Comparison of ENCODE assay signal across 1 cellular context in genomic region chr19:947707-948533, GRCh38.
TF ChIP-seq lines count a peak whose summit lies in the region.

No MANE protein-coding gene starts in this region.

TF ChIP-seq in GM12878, 131 proteins besides CTCF, POLR2A, EP300 and RAD21 (continues in another document):
- no peak for TF ChIP-seq HCFC1 (IDR thresholded peaks at IDR 0.05; ENCODE audit: low read length)
- peak; percentile 48; the same call in 1 of the 2 replicates for TF ChIP-seq PKNOX1 (IDR thresholded peaks at IDR 0.05)
- peak in 1 of 2 experiments; percentile 82; a peak in 2 of 4 replicates for TF ChIP-seq ETV6 (conservative IDR thresholded peaks at IDR 0.05 in 1 of 2, IDR thresholded peaks at IDR 0.05 in 1 of 2; ENCODE audit: borderline replicate concordance in 1 of 2, low read depth in 1 of 2)
- TF ChIP-seq LARP7 (IDR thresholded peaks at IDR 0.05), result peak; percentile 59
- peak; percentile 88 for TF ChIP-seq POU2F2 (IDR thresholded peaks at IDR 0.05; ENCODE audit: borderline replicate concordance, low read depth, low read length)
- TF ChIP-seq NRF1 (conservative IDR thresholded peaks at IDR 0.05; ENCODE audit: low read depth, low read length), result no peak
- no peak for TF ChIP-seq RBBP5 (conservative IDR thresholded peaks at IDR 0.05)
- no peak; the same call in 1 of the 2 replicates for TF ChIP-seq TARDBP (IDR thresholded peaks at IDR 0.05; ENCODE audit: borderline replicate concordance)
- no peak for TF ChIP-seq ZNF592 (IDR thresholded peaks at IDR 0.05)
- no peak for TF ChIP-seq SUPT20H (IDR thresholded peaks at IDR 0.05; ENCODE audit: borderline replicate concordance, control insufficient read depth, low read depth, low read length)
- TF ChIP-seq GABPA (IDR thresholded peaks at IDR 0.05; ENCODE audit: low read depth), result no peak
- TF ChIP-seq SMC3 (IDR thresholded peaks at IDR 0.05; ENCODE audit: borderline replicate concordance, low read length), result no peak
- peak; percentile 90 for TF ChIP-seq CREM (IDR thresholded peaks at IDR 0.05; ENCODE audit: low read depth)
- TF ChIP-seq EGR1 (IDR thresholded peaks at IDR 0.05; ENCODE audit: borderline replicate concordance in 1 of 2, low read depth in 2 of 2, low read length in 2 of 2), result peak in 1 of 2 experiments; percentile 50; a peak in 2 of 3 replicates
- TF ChIP-seq ZNF622 (IDR thresholded peaks at IDR 0.05), result no peak
- TF ChIP-seq ASH2L (IDR thresholded peaks at IDR 0.05; ENCODE audit: borderline replicate concordance, low read depth), result no peak
- TF ChIP-seq SIX5 (IDR thresholded peaks at IDR 0.05; ENCODE audit: low read depth, low read length, severe bottlenecking), result no peak
- TF ChIP-seq PAX5 (IDR thresholded peaks at IDR 0.05; ENCODE audit: borderline replicate concordance, low read depth, low read length), result peak; percentile 92
- TF ChIP-seq ZNF24 (IDR thresholded peaks at IDR 0.05), result no peak
- TF ChIP-seq YBX1 (IDR thresholded peaks at IDR 0.05), result no peak
- TF ChIP-seq, protein P1, sequence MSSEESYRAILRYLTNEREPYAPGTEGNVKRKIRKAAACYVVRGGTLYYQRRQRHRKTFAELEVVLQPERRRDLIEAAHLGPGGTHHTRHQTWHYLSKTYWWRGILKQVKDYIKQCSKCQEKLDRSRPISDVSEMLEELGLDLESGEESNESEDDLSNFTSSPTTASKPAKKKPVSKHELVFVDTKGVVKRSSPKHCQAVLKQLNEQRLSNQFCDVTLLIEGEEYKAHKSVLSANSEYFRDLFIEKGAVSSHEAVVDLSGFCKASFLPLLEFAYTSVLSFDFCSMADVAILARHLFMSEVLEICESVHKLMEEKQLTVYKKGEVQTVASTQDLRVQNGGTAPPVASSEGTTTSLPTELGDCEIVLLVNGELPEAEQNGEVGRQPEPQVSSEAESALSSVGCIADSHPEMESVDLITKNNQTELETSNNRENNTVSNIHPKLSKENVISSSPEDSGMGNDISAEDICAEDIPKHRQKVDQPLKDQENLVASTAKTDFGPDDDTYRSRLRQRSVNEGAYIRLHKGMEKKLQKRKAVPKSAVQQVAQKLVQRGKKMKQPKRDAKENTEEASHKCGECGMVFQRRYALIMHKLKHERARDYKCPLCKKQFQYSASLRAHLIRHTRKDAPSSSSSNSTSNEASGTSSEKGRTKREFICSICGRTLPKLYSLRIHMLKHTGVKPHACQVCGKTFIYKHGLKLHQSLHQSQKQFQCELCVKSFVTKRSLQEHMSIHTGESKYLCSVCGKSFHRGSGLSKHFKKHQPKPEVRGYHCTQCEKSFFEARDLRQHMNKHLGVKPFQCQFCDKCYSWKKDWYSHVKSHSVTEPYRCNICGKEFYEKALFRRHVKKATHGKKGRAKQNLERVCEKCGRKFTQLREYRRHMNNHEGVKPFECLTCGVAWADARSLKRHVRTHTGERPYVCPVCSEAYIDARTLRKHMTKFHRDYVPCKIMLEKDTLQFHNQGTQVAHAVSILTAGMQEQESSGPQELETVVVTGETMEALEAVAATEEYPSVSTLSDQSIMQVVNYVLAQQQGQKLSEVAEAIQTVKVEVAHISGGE (CRISPR knock-in tag; IDR thresholded peaks at IDR 0.05), result no peak
- peak; percentile 45; the same call in 1 of the 2 replicates for TF ChIP-seq POLR2AphosphoS5 (IDR thresholded peaks at IDR 0.05; ENCODE audit: low read length)
- TF ChIP-seq, protein P2, sequence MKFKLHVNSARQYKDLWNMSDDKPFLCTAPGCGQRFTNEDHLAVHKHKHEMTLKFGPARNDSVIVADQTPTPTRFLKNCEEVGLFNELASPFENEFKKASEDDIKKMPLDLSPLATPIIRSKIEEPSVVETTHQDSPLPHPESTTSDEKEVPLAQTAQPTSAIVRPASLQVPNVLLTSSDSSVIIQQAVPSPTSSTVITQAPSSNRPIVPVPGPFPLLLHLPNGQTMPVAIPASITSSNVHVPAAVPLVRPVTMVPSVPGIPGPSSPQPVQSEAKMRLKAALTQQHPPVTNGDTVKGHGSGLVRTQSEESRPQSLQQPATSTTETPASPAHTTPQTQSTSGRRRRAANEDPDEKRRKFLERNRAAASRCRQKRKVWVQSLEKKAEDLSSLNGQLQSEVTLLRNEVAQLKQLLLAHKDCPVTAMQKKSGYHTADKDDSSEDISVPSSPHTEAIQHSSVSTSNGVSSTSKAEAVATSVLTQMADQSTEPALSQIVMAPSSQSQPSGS (IDR thresholded peaks at IDR 0.05; ENCODE audit: low read length), result peak; percentile 82
- TF ChIP-seq MEF2A (IDR thresholded peaks at IDR 0.05; ENCODE audit: insufficient read depth, low read depth, low read length), result peak; percentile 88
- no peak for TF ChIP-seq WRNIP1 (IDR thresholded peaks at IDR 0.05; ENCODE audit: borderline replicate concordance, low read depth, low read length)
- TF ChIP-seq STAT3 (IDR thresholded peaks at IDR 0.05; ENCODE audit: low read depth, low read length), result no peak
- TF ChIP-seq NR2F1 (conservative IDR thresholded peaks at IDR 0.05), result peak; percentile 98
- TF ChIP-seq CUX1 (IDR thresholded peaks at IDR 0.05; ENCODE audit: insufficient replicate concordance, low read depth, low read length), result no peak
- TF ChIP-seq, protein P3, sequence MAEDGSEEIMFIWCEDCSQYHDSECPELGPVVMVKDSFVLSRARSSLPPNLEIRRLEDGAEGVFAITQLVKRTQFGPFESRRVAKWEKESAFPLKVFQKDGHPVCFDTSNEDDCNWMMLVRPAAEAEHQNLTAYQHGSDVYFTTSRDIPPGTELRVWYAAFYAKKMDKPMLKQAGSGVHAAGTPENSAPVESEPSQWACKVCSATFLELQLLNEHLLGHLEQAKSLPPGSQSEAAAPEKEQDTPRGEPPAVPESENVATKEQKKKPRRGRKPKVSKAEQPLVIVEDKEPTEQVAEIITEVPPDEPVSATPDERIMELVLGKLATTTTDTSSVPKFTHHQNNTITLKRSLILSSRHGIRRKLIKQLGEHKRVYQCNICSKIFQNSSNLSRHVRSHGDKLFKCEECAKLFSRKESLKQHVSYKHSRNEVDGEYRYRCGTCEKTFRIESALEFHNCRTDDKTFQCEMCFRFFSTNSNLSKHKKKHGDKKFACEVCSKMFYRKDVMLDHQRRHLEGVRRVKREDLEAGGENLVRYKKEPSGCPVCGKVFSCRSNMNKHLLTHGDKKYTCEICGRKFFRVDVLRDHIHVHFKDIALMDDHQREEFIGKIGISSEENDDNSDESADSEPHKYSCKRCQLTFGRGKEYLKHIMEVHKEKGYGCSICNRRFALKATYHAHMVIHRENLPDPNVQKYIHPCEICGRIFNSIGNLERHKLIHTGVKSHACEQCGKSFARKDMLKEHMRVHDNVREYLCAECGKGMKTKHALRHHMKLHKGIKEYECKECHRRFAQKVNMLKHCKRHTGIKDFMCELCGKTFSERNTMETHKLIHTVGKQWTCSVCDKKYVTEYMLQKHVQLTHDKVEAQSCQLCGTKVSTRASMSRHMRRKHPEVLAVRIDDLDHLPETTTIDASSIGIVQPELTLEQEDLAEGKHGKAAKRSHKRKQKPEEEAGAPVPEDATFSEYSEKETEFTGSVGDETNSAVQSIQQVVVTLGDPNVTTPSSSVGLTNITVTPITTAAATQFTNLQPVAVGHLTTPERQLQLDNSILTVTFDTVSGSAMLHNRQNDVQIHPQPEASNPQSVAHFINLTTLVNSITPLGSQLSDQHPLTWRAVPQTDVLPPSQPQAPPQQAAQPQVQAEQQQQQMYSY (CRISPR knock-in tag; IDR thresholded peaks at IDR 0.05), result no peak
- TF ChIP-seq HDGF (IDR thresholded peaks at IDR 0.05), result no peak
- TF ChIP-seq BACH1 (IDR thresholded peaks at IDR 0.05; ENCODE audit: borderline replicate concordance), result peak; percentile 94
- peak in 1 of 2 experiments; percentile 80; a peak in 2 of 4 replicates for TF ChIP-seq SRF (IDR thresholded peaks at IDR 0.05; ENCODE audit: low read depth in 2 of 2, low read length in 2 of 2)
- TF ChIP-seq ZNF274 (IDR thresholded peaks at IDR 0.05; ENCODE audit: insufficient read depth, insufficient read length), result no peak
- no peak for TF ChIP-seq RFX5 (IDR thresholded peaks at IDR 0.05; ENCODE audit: low read depth, low read length)
- TF ChIP-seq, protein P4, sequence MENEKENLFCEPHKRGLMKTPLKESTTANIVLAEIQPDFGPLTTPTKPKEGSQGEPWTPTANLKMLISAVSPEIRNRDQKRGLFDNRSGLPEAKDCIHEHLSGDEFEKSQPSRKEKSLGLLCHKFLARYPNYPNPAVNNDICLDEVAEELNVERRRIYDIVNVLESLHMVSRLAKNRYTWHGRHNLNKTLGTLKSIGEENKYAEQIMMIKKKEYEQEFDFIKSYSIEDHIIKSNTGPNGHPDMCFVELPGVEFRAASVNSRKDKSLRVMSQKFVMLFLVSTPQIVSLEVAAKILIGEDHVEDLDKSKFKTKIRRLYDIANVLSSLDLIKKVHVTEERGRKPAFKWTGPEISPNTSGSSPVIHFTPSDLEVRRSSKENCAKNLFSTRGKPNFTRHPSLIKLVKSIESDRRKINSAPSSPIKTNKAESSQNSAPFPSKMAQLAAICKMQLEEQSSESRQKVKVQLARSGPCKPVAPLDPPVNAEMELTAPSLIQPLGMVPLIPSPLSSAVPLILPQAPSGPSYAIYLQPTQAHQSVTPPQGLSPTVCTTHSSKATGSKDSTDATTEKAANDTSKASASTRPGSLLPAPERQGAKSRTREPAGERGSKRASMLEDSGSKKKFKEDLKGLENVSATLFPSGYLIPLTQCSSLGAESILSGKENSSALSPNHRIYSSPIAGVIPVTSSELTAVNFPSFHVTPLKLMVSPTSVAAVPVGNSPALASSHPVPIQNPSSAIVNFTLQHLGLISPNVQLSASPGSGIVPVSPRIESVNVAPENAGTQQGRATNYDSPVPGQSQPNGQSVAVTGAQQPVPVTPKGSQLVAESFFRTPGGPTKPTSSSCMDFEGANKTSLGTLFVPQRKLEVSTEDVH (IDR thresholded peaks at IDR 0.05; ENCODE audit: low read depth, partially characterized antibody), result peak; percentile 30
- TF ChIP-seq NFYA (IDR thresholded peaks at IDR 0.05; ENCODE audit: borderline replicate concordance, low read depth, low read length), result no peak
- no peak for TF ChIP-seq TCF7 (IDR thresholded peaks at IDR 0.05; ENCODE audit: borderline replicate concordance)
- no peak for TF ChIP-seq NR2C2 (IDR thresholded peaks at IDR 0.05; ENCODE audit: borderline replicate concordance, control insufficient read depth, insufficient read length, low read depth)
